In genomic region chr17:44587339-44587738, GRCh38 we compare ENCODE assay signal across 9 cellular contexts. TPM values are rescaled to one million over a fixed set of nuclear protein-coding genes. Genes with fewer than 3 reads are reported as not detected.
DNase-seq lines count a peak whose midpoint lies in the region; FAIRE-seq and TF ChIP-seq lines count a peak whose summit lies in the region.
"Had no signal": no experiment of that assay in that cellular context is flagged by ENCODE, and none has a peak within 500 bp of the region (broad histone marks: within the 10 kb centered on the region; RNA-seq: fewer than 3 reads in every experiment).

No MANE protein-coding gene starts in this region.

- 14% methylated on average over 2 of the region's 2 CpGs for WGBS in hepatocyte (ENCODE audit: low lambda C conversion rate, missing lambda C conversion rate)

- TF ChIP-seq CTCF in astrocyte of the cerebellum (IDR thresholded peaks at IDR 0.05; ENCODE audit: low read depth, low read length, missing control alignments) (no peak), hepatocyte (IDR thresholded peaks at IDR 0.05; ENCODE audit: poor library complexity) (no peak)

- H3K36me3 Mint-ChIP-seq in activated CD4-positive, alpha-beta T cell treated with anti-CD3 and anti-CD28 coated beads, Interleukin-2, amount 10 ng/mL, durations not matched to agents 24 days and 14 days (ENCODE audit: low read depth) = no peaks in the 10 kb centered on the region
- H3K36me3 Mint-ChIP-seq: IgD-negative memory B cell had no signal

- no peaks in the 10 kb centered on the region for H3K9me3 Mint-ChIP-seq in activated CD4-positive, alpha-beta T cell treated with anti-CD3 and anti-CD28 coated beads, Interleukin-2, amount 10 ng/mL, durations not matched to agents 24 days and 14 days
- H3K9me3 Mint-ChIP-seq: IgD-negative memory B cell had no signal

- FAIRE-seq in urothelium cell line (lab: Jason Lieb, UNC) = peak; percentile 89

- peak overlapping the region; percentile 46 for H3K4me2 ChIP-seq in hepatocyte

- peak; percentile 49 for DNase-seq in HT-29 (ENCODE audit: low spot score)
- peak; percentile 66 for DNase-seq in astrocyte of the cerebellum (ENCODE audit: low read depth)
- peak; percentile 87 for DNase-seq in hepatocyte (ENCODE audit: low spot score)
- DNase-seq in urothelium cell line (ENCODE audit: low spot score) = peak; percentile 97
- no peak for DNase-seq in activated CD4-positive, alpha-beta T cell treated with anti-CD3 and anti-CD28 coated beads, Interleukin-2, amount 10 ng/mL, durations not matched to agents 24 days and 14 days
- DNase-seq in NCI-H748 treated with DMSO at 0.1 percent for 48 hours (lab: John Stamatoyannopoulos, UW) = no peak
- no peak for DNase-seq in NCI-H748 (lab: John Stamatoyannopoulos, UW; ENCODE audit: unreplicated experiment)
- DNase-seq: activated CD8-positive, alpha-beta memory T cell treated with anti-CD3 and anti-CD28 coated beads for 24 hours had no signal

- H3K27ac ChIP-seq in hepatocyte = peak overlapping the region; percentile 88

- no peaks in the 10 kb centered on the region for H3K79me2 ChIP-seq in hepatocyte

- H3K27ac Mint-ChIP-seq in activated CD4-positive, alpha-beta T cell treated with anti-CD3 and anti-CD28 coated beads, Interleukin-2, amount 10 ng/mL, durations not matched to agents 24 days and 14 days = no peak overlapping the region
- H3K27ac Mint-ChIP-seq: IgD-negative memory B cell had no signal

- no peaks in the 10 kb centered on the region for H3K9me3 ChIP-seq in hepatocyte (ENCODE audit: low read depth)

- no peaks in the 10 kb centered on the region for H3K9me2 ChIP-seq in hepatocyte (replicated peaks; ENCODE audit: insufficient read depth)

- no peak overlapping the region for H3K4me3 Mint-ChIP-seq in activated CD4-positive, alpha-beta T cell treated with anti-CD3 and anti-CD28 coated beads, Interleukin-2, amount 10 ng/mL, durations not matched to agents 24 days and 14 days
- H3K4me3 Mint-ChIP-seq: IgD-negative memory B cell had no signal

- H3K4me1 Mint-ChIP-seq in activated CD4-positive, alpha-beta T cell treated with anti-CD3 and anti-CD28 coated beads, Interleukin-2, amount 10 ng/mL, durations not matched to agents 24 days and 14 days = no peaks in the 10 kb centered on the region
- H3K4me1 Mint-ChIP-seq: IgD-negative memory B cell had no signal

- H2AFZ ChIP-seq in hepatocyte = no peak overlapping the region

- intact Hi-C loops in activated CD4-positive, alpha-beta T cell treated with anti-CD3 and anti-CD28 coated beads, Interleukin-2, amount 10 ng/mL, durations not matched to agents 24 days and 14 days (cut with micrococcal nuclease) = no loop called here

- in situ Hi-C loops in astrocyte of the cerebellum (cut with HindIII; ENCODE audit: low sequenced_read_pairs) = no loop called here

- H3K36me3 ChIP-seq in hepatocyte (replicated peaks; ENCODE audit: insufficient read depth, low read depth) = no peaks in the 10 kb centered on the region

- no peaks in the 10 kb centered on the region for H3K27me3 ChIP-seq in hepatocyte

- H4K20me1 ChIP-seq in hepatocyte (ENCODE audit: insufficient read depth, poor library complexity, severe bottlenecking) = no peaks in the 10 kb centered on the region

- H3K4me1 ChIP-seq in hepatocyte (ENCODE audit: insufficient read depth) = peaks cover 18% of the 10 kb centered on the region

- peaks cover 4% of the 10 kb centered on the region for H3K27me3 Mint-ChIP-seq in activated CD4-positive, alpha-beta T cell treated with anti-CD3 and anti-CD28 coated beads, Interleukin-2, amount 10 ng/mL, durations not matched to agents 24 days and 14 days
- H3K27me3 Mint-ChIP-seq: IgD-negative memory B cell had no signal

- H3K4me3 ChIP-seq in astrocyte of the cerebellum (ENCODE audit: low read depth, low read length) (no peak overlapping the region), hepatocyte (no peak overlapping the region)

RNA-seq across cellular contexts. Expression of gene FZD2, which starts 30.1 kb away (rescaled TPM):
- 0.47 and 1.0 TPM in 2 replicates for total RNA-seq in HT-29 (2014; rRNA removed; shearing (Covaris generic))
- total RNA-seq in hepatocyte = 19.9 and 22.9 TPM in 2 replicates
- 31.3 and 35.5 TPM in 2 replicates for polyA plus RNA-seq in hepatocyte
- not detected in 2 replicates for total RNA-seq in activated CD4-positive, alpha-beta T cell treated with anti-CD3 and anti-CD28 coated beads, Interleukin-2, amount 10 ng/mL, durations not matched to agents 24 days and 14 days
- polyA plus RNA-seq: IgD-negative memory B cell had no signal

Comparison
In these comparisons a context has a peak if more than half of its experiments do, and no peak if none do; other contexts are left out.
1. DNase-seq: peak in HT-29 (single experiment), astrocyte of the cerebellum (single experiment), hepatocyte (single experiment) and urothelium cell line (single experiment); none in activated CD4-positive, alpha-beta T cell treated with anti-CD3 and anti-CD28 coated beads, Interleukin-2, amount 10 ng/mL, durations not matched to agents 24 days and 14 days (single experiment), NCI-H748 treated with DMSO at 0.1 percent for 48 hours (single experiment) and NCI-H748 (single experiment).
2. RNA of gene FZD2, which starts 30.1 kb away (total RNA-seq): 19.9 to 22.9 TPM in hepatocyte; 0.47 to 1.0 TPM in HT-29 and not detected in activated CD4-positive, alpha-beta T cell treated with anti-CD3 and anti-CD28 coated beads, Interleukin-2, amount 10 ng/mL, durations not matched to agents 24 days and 14 days; every median in the first group is over 10 times any median in the second.